ENCODE assay signal across 8 cellular contexts in the genomic region with DNA sequence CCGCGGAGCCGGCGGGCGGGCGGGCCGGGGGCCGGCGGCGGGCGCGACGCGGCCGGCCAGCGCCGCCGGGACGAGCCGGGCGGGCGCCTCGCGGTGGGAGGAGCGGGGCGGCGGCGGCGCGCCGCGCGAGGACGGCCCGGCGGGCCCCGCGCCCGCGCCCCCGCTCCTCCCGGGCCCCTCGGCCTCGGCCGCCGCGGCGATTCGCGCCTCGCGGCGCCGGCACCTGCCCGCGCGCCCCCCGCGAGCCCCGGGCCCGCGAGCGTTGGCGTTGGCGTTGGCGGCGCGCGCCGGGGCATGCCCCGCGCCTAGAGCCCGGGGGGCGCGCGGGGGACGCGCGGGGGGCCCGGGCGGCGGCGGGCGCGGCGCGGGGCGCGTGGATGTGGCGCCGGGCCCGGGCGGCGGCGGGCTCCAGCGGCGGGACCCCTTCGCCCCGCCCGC. TPM values are rescaled to one million over a fixed set of nuclear protein-coding genes. Genes with fewer than 3 reads are reported as not detected.
DNase-seq lines count a peak whose midpoint lies in the region; ATAC-seq, FAIRE-seq and TF ChIP-seq lines count a peak whose summit lies in the region.

Gene SKI, plus strand, starts transcription at position 163 of the 438 bp plus-strand sequence. CDS start 448 bp downstream, outside the sequence.

- no peaks in the 10 kb centered on the region for H3K9me2 ChIP-seq in Loucy (replicated peaks; ENCODE audit: low read depth, low read length)

- H3K9ac ChIP-seq in Loucy (ENCODE audit: low read depth, low read length, poor library complexity, severe bottlenecking), result peak within 1 kb of the TSS; percentile 70
- H3K9ac ChIP-seq in muscle layer of colon (ENCODE audit: low read length), result no peak within 1 kb of the TSS

- H3K4me2 ChIP-seq in Loucy (ENCODE audit: low read depth, low read length, poor library complexity, severe bottlenecking), result peak within 1 kb of the TSS; percentile 77

- H3K4me3 ChIP-seq in AG04450 (ENCODE audit: low read depth, low read length), result peak within 1 kb of the TSS; percentile 87
- H3K4me3 ChIP-seq in Loucy (ENCODE audit: low read length, poor library complexity, severe bottlenecking), result peak within 1 kb of the TSS; percentile 71
- peak within 1 kb of the TSS; percentile 96 for H3K4me3 ChIP-seq in effector memory CD4-positive, alpha-beta T cell (ENCODE audit: insufficient read depth, low read depth, low read length, poor library complexity, severe bottlenecking)
- H3K4me3 ChIP-seq in muscle layer of colon (ENCODE audit: low read depth in 1 of 2, low read length in 2 of 2), result peak within 1 kb of the TSS; percentile 70 to 73

- CTCF ChIA-PET in AG04450 (lab: Charles Lee), result no interaction called here

- no peaks in the 10 kb centered on the region for H3F3A ChIP-seq in Loucy (ENCODE audit: low read depth)

- H3K27me3 ChIP-seq in AG04450 (ENCODE audit: control insufficient read depth, insufficient read depth, low read length) (no peaks in the 10 kb centered on the region), Loucy (ENCODE audit: insufficient read depth, low read length, poor library complexity, severe bottlenecking) (no peaks in the 10 kb centered on the region), muscle layer of colon (ENCODE audit: control insufficient read depth in 1 of 2, insufficient read depth in 2 of 2, low read length in 2 of 2) (no peaks in the 10 kb centered on the region)
- H3K27me3 ChIP-seq in effector memory CD4-positive, alpha-beta T cell (replicated peaks; ENCODE audit: control insufficient read depth, insufficient read depth, low read length, poor library complexity, severe bottlenecking), result no peaks in the 10 kb centered on the region

- peaks cover 39% of the 10 kb centered on the region for H4K20me1 ChIP-seq in Loucy (ENCODE audit: insufficient read depth, low read length, poor library complexity, severe bottlenecking)

- no peak for DNase-seq in AG04450 (ENCODE audit: low read depth, low spot score)
- no peak for DNase-seq in effector memory CD4-positive, alpha-beta T cell
- DNase-seq in SIG-M5 (lab: John Stamatoyannopoulos, UW), result no peak
- no peak for DNase-seq in activated CD4-positive, CD25-positive, alpha-beta regulatory T cell (lab: John Stamatoyannopoulos, UW)
- no peak for DNase-seq in HTR-8/SVneo (ENCODE audit: insufficient read length, low spot score)

- H3K79me2 ChIP-seq in Loucy (ENCODE audit: insufficient read depth, low read length), result peaks cover 45% of the 10 kb centered on the region

- peaks cover 35% of the 10 kb centered on the region for H3K4me1 ChIP-seq in Loucy (ENCODE audit: insufficient read depth, low read length, poor library complexity, severe bottlenecking)
- peaks cover 16% of the 10 kb centered on the region for H3K4me1 ChIP-seq in effector memory CD4-positive, alpha-beta T cell (ENCODE audit: control insufficient read depth, insufficient read depth, low read length, poor library complexity, severe bottlenecking)
- peaks cover 18% of the 10 kb centered on the region for H3K4me1 ChIP-seq in muscle layer of colon (ENCODE audit: insufficient read depth, low read length)

- POLR2A ChIA-PET in AG04450 (lab: Yijun Ruan, JAX), result interaction anchor here (0.9 to 1.0 kb wide), 3 partner anchors 18 to 83 kb away, joined by 3 to 9 read pairs (median 7); no protein-coding TSS in a partner anchor

- FAIRE-seq in HTR-8/SVneo (lab: Jason Lieb, UNC), result no peak

- TF ChIP-seq CTCF in AG04450 (IDR thresholded peaks at IDR 0.05; ENCODE audit: low read depth, low read length), result no peak
- no peak for TF ChIP-seq CTCF in Loucy (conservative IDR thresholded peaks at IDR 0.05; ENCODE audit: low read length)

- H3K9me3 ChIP-seq in AG04450 (ENCODE audit: control insufficient read depth, insufficient read depth, low read length), result peaks cover 6% of the 10 kb centered on the region; the same call in 1 of the 2 replicates
- no peaks in the 10 kb centered on the region for H3K9me3 ChIP-seq in Loucy (ENCODE audit: insufficient read depth, low read depth, low read length)
- H3K9me3 ChIP-seq in effector memory CD4-positive, alpha-beta T cell (ENCODE audit: control insufficient read depth, low read length), result no peaks in the 10 kb centered on the region
- no peaks in the 10 kb centered on the region for H3K9me3 ChIP-seq in muscle layer of colon (ENCODE audit: low read length)

- H3K27ac ChIP-seq in AG04450 (ENCODE audit: low read depth, low read length) (peak within 1 kb of the TSS; percentile 89), muscle layer of colon (ENCODE audit: low read depth, low read length) (peak within 1 kb of the TSS; percentile 96)
- H3K27ac ChIP-seq in effector memory CD4-positive, alpha-beta T cell (ENCODE audit: insufficient read depth, low read length, poor library complexity, severe bottlenecking), result peak within 1 kb of the TSS; percentile 90

- H3K36me3 ChIP-seq in Loucy (ENCODE audit: insufficient read depth, low read length) (no peaks in the 10 kb centered on the region), muscle layer of colon (ENCODE audit: insufficient read depth, low read length) (no peaks in the 10 kb centered on the region)
- peaks cover 5% of the 10 kb centered on the region for H3K36me3 ChIP-seq in effector memory CD4-positive, alpha-beta T cell (ENCODE audit: control insufficient read depth, insufficient read depth, low read length)

- no peak for ATAC-seq in HG03159 (IDR thresholded peaks at IDR 0.05; ENCODE audit: unreplicated experiment)

- no peak within 1 kb of the TSS for H2AFZ ChIP-seq in Loucy (ENCODE audit: low read length)

RNA-seq across cellular contexts. Expression of gene SKI, which starts in this region (rescaled TPM):
- polyA plus RNA-seq in AG04450 (2011; rRNA removed), result 6.7 and 9.0 TPM in 2 replicates
- 6.7 and 9.0 TPM in 2 replicates for polyA minus RNA-seq in AG04450 (2011; rRNA and poly(A)+ RNA removed)
